In the genomic region with DNA sequence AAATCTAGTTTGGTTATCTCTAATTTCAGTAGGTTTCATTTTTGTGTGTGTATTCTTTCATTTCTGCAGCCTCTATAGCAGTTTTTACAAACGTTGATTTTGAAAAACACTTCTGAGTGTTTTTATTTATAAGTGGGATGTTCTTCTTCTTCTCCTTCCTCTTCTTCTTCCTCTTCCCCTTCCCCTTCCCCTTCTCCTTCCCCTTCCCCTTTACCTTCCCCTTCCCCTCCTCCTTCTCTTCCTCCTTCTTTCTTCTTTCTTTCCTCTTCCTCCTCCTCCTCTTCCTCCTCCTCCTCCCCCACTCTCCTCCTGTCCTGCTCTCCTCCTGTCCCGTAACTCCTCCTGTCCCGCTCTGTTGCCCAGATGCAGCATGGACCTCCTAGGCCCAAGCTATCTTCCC, we compare ENCODE assay signal across 16 cellular contexts. TPM values are rescaled to one million over a fixed set of nuclear protein-coding genes. Genes with fewer than 3 reads are reported as not detected.
DNase-seq lines count a peak whose midpoint lies in the region; ATAC-seq and TF ChIP-seq lines count a peak whose summit lies in the region.
"Had no signal": no experiment of that assay in that cellular context is flagged by ENCODE, and none has a peak within 500 bp of the region (broad histone marks: within the 10 kb centered on the region; RNA-seq: fewer than 3 reads in every experiment).

No MANE protein-coding gene starts in this region.

- 62% methylated on average over 3 of the region's 3 CpGs for WGBS in smooth muscle cell (ENCODE audit: low lambda C conversion rate)

- ATAC-seq in Right ventricle myocardium inferior, result no peak
- ATAC-seq: GM23338 had no signal

- H3K36me3 ChIP-seq in OCI-LY7 (ENCODE audit: insufficient read depth, low read length), result peaks cover 60% of the 10 kb centered on the region
- H3K36me3 ChIP-seq in smooth muscle cell (ENCODE audit: low read depth), result no peaks in the 10 kb centered on the region

- H3K4me1 Mint-ChIP-seq in activated CD4-positive, alpha-beta memory T cell treated with anti-CD3 and anti-CD28 coated beads, Interleukin-2, amount 10 ng/mL, durations not matched to agents 7 days and 5 days, result peaks cover 54% of the 10 kb centered on the region
- peaks cover 37% of the 10 kb centered on the region for H3K4me1 Mint-ChIP-seq in activated CD4-positive, alpha-beta memory T cell treated with anti-CD3 and anti-CD28 coated beads for 36 hours (ENCODE audit: low read depth)
- H3K4me1 Mint-ChIP-seq in CD14-positive monocyte (peaks cover 30% of the 10 kb centered on the region), endothelial cell (ENCODE audit: unreplicated experiment) (peaks cover 31% of the 10 kb centered on the region)

- no peak overlapping the region for H3K9ac ChIP-seq in smooth muscle cell (ENCODE audit: low read depth)

- peaks cover 51% of the 10 kb centered on the region for H3K36me3 Mint-ChIP-seq in activated CD4-positive, alpha-beta memory T cell treated with anti-CD3 and anti-CD28 coated beads, Interleukin-2, amount 10 ng/mL, durations not matched to agents 7 days and 5 days (ENCODE audit: low read depth)
- H3K36me3 Mint-ChIP-seq in activated CD4-positive, alpha-beta memory T cell treated with anti-CD3 and anti-CD28 coated beads for 36 hours, result peaks cover 28% of the 10 kb centered on the region
- H3K36me3 Mint-ChIP-seq in CD14-positive monocyte (peaks cover 23 to 34% of the 10 kb centered on the region in 2 donors), endothelial cell (ENCODE audit: low read depth, unreplicated experiment) (peaks cover 18% of the 10 kb centered on the region)

- no peaks in the 10 kb centered on the region for H3F3A ChIP-seq in smooth muscle cell (ENCODE audit: low read depth)

- no TSS peak for BruUV-seq in OCI-LY7 (replicated peaks; lab: Mats Ljungman, UMichigan)

- H3K79me2 ChIP-seq in OCI-LY7 (ENCODE audit: insufficient read depth, low read depth, low read length) (peaks cover 68% of the 10 kb centered on the region), smooth muscle cell (ENCODE audit: low read depth) (peaks cover 60% of the 10 kb centered on the region)

- no peaks in the 10 kb centered on the region for H3K27me3 Mint-ChIP-seq in activated CD4-positive, alpha-beta memory T cell treated with anti-CD3 and anti-CD28 coated beads, Interleukin-2, amount 10 ng/mL, durations not matched to agents 7 days and 5 days
- H3K27me3 Mint-ChIP-seq in activated CD4-positive, alpha-beta memory T cell treated with anti-CD3 and anti-CD28 coated beads for 36 hours, result no peaks in the 10 kb centered on the region
- H3K27me3 Mint-ChIP-seq in CD14-positive monocyte (ENCODE audit: low read depth in 3 of 3) (no peaks in the 10 kb centered on the region), endothelial cell (ENCODE audit: unreplicated experiment) (no peaks in the 10 kb centered on the region)

- POLR2A ChIA-PET in activated CD4-positive, alpha-beta memory T cell treated with anti-CD3 and anti-CD28 coated beads, Interleukin-2, amount 10 ng/mL, durations not matched to agents 7 days and 5 days (lab: Charles Lee), result no interaction called here
- POLR2A ChIA-PET in activated CD4-positive, alpha-beta memory T cell treated with anti-CD3 and anti-CD28 coated beads for 36 hours (lab: Charles Lee), result no interaction called here
- POLR2A ChIA-PET in OCI-LY7 (lab: Charles Lee), result interaction anchor here (0.6 to 0.7 kb wide), 2 partner anchors 193 to 1333 kb away, joined by 3 to 4 read pairs; no protein-coding TSS in a partner anchor

- DNase-seq in activated CD4-positive, alpha-beta memory T cell treated with anti-CD3 and anti-CD28 coated beads, Interleukin-2, amount 10 ng/mL, durations not matched to agents 7 days and 5 days, result no peak
- DNase-seq in activated CD4-positive, alpha-beta memory T cell treated with anti-CD3 and anti-CD28 coated beads for 36 hours, result no peak
- DNase-seq in CD14-positive monocyte (ENCODE audit: low spot score) (no peak), OCI-LY7 (ENCODE audit: low spot score) (no peak), endothelial cell (ENCODE audit: low spot score) (no peak), globus pallidus (ENCODE audit: low spot score) (no peak), Right ventricle myocardium inferior (ENCODE audit: missing footprints) (no peak), smooth muscle cell (lab: John Stamatoyannopoulos, UW; ENCODE audit: unreplicated experiment) (no peak)
- DNase-seq: NCI-H1048; NCI-H146; NCI-H2227 treated with DMSO at 0.1 percent for 48 hours; NCI-H526 treated with DMSO at 0.1 percent for 48 hours; NK-92 treated with Interleukin-12 subunit alpha and Interleukin-12 subunit beta, amount 100 ng/mL, for 24 hours; PC-9 had no signal

- peaks cover 24% of the 10 kb centered on the region for H3K4me1 ChIP-seq in OCI-LY7 (ENCODE audit: insufficient read depth, low read length, poor library complexity, severe bottlenecking)
- peaks cover 13% of the 10 kb centered on the region for H3K4me1 ChIP-seq in smooth muscle cell (ENCODE audit: low read depth)

- H3K4me2 ChIP-seq in OCI-LY7 (ENCODE audit: low read length) (0 out of 2 replicates have a peak overlapping the region, but pooled peaks have one; percentile 20), smooth muscle cell (no peak overlapping the region)
- H3K4me2 ChIP-seq: GM23338, PC-9 had no signal

- intact Hi-C loops in activated CD4-positive, alpha-beta memory T cell treated with anti-CD3 and anti-CD28 coated beads for 36 hours (cut with micrococcal nuclease), result loop anchor here (10.0 kb wide), 2 partner anchors 230 to 240 kb away; a partner anchor contains a TSS
- intact Hi-C loops in CD14-positive monocyte (cut with micrococcal nuclease) (loop anchor here (10.0 kb wide), 2 partner anchors 200 to 210 kb away; a partner anchor contains a TSS), OCI-LY7 (cut with micrococcal nuclease; ENCODE audit: unreplicated experiment) (no loop called here), Right ventricle myocardium inferior (cut with DNase I) (loop anchor here (10.0 kb wide), 1 partner anchor 210 kb away; a partner anchor contains a TSS)

- H3K9me2 ChIP-seq in OCI-LY7 (ENCODE audit: insufficient read depth, low read length), result no peaks in the 10 kb centered on the region

- H2AFZ ChIP-seq in OCI-LY7 (ENCODE audit: low read length), result no peak overlapping the region
- no peak overlapping the region for H2AFZ ChIP-seq in smooth muscle cell (ENCODE audit: low read depth)
- H2AFZ ChIP-seq: GM23338, PC-9 had no signal

- no peak overlapping the region for H3K27ac ChIP-seq in OCI-LY7 (ENCODE audit: low read depth, low read length, poor library complexity, severe bottlenecking)
- no peak overlapping the region for H3K27ac ChIP-seq in smooth muscle cell (ENCODE audit: low read depth)
- H3K27ac ChIP-seq: C4-2B, PC-9 had no signal

- H3K9me3 ChIP-seq in OCI-LY7 (ENCODE audit: low read length) (no peaks in the 10 kb centered on the region), smooth muscle cell (replicated peaks; ENCODE audit: low read depth) (no peaks in the 10 kb centered on the region)

- H3K9me3 Mint-ChIP-seq in activated CD4-positive, alpha-beta memory T cell treated with anti-CD3 and anti-CD28 coated beads, Interleukin-2, amount 10 ng/mL, durations not matched to agents 7 days and 5 days, result no peaks in the 10 kb centered on the region
- H3K9me3 Mint-ChIP-seq in activated CD4-positive, alpha-beta memory T cell treated with anti-CD3 and anti-CD28 coated beads for 36 hours, result no peaks in the 10 kb centered on the region
- H3K9me3 Mint-ChIP-seq in CD14-positive monocyte, result peaks cover 0 to 2% (median 0%) of the 10 kb centered on the region in 7 donors
- no peaks in the 10 kb centered on the region for H3K9me3 Mint-ChIP-seq in endothelial cell (ENCODE audit: unreplicated experiment)
- H3K9me3 Mint-ChIP-seq: GM23338 had no signal

- TF ChIP-seq CTCF in CD14-positive monocyte (IDR thresholded peaks at IDR 0.05), result no peak
- TF ChIP-seq CTCF in OCI-LY7 (conservative IDR thresholded peaks at IDR 0.05; ENCODE audit: low read length), result no peak
- no peak for TF ChIP-seq CTCF in endothelial cell (IDR thresholded peaks at IDR 0.05; ENCODE audit: unreplicated experiment)
- no peak for TF ChIP-seq CTCF in smooth muscle cell (IDR thresholded peaks at IDR 0.05; ENCODE audit: borderline replicate concordance, insufficient read depth, poor library complexity, severe bottlenecking)

- peaks cover 17% of the 10 kb centered on the region for H4K20me1 ChIP-seq in OCI-LY7 (ENCODE audit: insufficient read depth, low read length)
- H4K20me1 ChIP-seq in smooth muscle cell (ENCODE audit: low read depth), result peaks cover 36% of the 10 kb centered on the region

- no peak overlapping the region for H3K4me3 Mint-ChIP-seq in activated CD4-positive, alpha-beta memory T cell treated with anti-CD3 and anti-CD28 coated beads, Interleukin-2, amount 10 ng/mL, durations not matched to agents 7 days and 5 days
- H3K4me3 Mint-ChIP-seq in activated CD4-positive, alpha-beta memory T cell treated with anti-CD3 and anti-CD28 coated beads for 36 hours, result no peak overlapping the region
- no peak overlapping the region for H3K4me3 Mint-ChIP-seq in CD14-positive monocyte
- no peak overlapping the region for H3K4me3 Mint-ChIP-seq in endothelial cell (ENCODE audit: unreplicated experiment)
- H3K4me3 Mint-ChIP-seq: GM23338 had no signal

- H3K4me3 ChIP-seq in OCI-LY7 (ENCODE audit: low read depth, low read length, poor library complexity, severe bottlenecking), result no peak overlapping the region
- H3K4me3 ChIP-seq in smooth muscle cell, result no peak overlapping the region
- H3K4me3 ChIP-seq: GM23338, PC-9 had no signal

- CTCF ChIA-PET in activated CD4-positive, alpha-beta memory T cell treated with anti-CD3 and anti-CD28 coated beads, Interleukin-2, amount 10 ng/mL, durations not matched to agents 7 days and 5 days (lab: Charles Lee), result no interaction called here
- CTCF ChIA-PET in activated CD4-positive, alpha-beta memory T cell treated with anti-CD3 and anti-CD28 coated beads for 36 hours (lab: Charles Lee), result no interaction called here
- CTCF ChIA-PET in OCI-LY7 (lab: Charles Lee; ENCODE audit: unreplicated experiment), result no interaction called here

- H3K27ac Mint-ChIP-seq in activated CD4-positive, alpha-beta memory T cell treated with anti-CD3 and anti-CD28 coated beads, Interleukin-2, amount 10 ng/mL, durations not matched to agents 7 days and 5 days, result peak overlapping the region; percentile 21
- H3K27ac Mint-ChIP-seq in activated CD4-positive, alpha-beta memory T cell treated with anti-CD3 and anti-CD28 coated beads for 36 hours, result no peak overlapping the region
- peak overlapping the region in 6 of 7 donors; percentile 32 to 88 (median 70) for H3K27ac Mint-ChIP-seq in CD14-positive monocyte
- H3K27ac Mint-ChIP-seq in endothelial cell (ENCODE audit: unreplicated experiment), result peak overlapping the region; percentile 92
- H3K27ac Mint-ChIP-seq: GM23338 had no signal

- no peaks in the 10 kb centered on the region for H3K27me3 ChIP-seq in smooth muscle cell (ENCODE audit: low read depth)

RNA-seq across cellular contexts. Expression of a gene that starts 4.2 kb away (rescaled TPM):
- total RNA-seq in activated CD4-positive, alpha-beta memory T cell treated with anti-CD3 and anti-CD28 coated beads, Interleukin-2, amount 10 ng/mL, durations not matched to agents 7 days and 5 days, result 10 to 100 TPM; 56.2 to 61.0 TPM
- total RNA-seq in activated CD4-positive, alpha-beta memory T cell treated with anti-CD3 and anti-CD28 coated beads for 36 hours, result 10 to 100 TPM; 50.8 to 53.2 TPM
- 10 to 100 TPM in 1 of 2 donors, 1 to 10 TPM in 1; 8.7 to 15.8 TPM for polyA plus RNA-seq in CD14-positive monocyte
- total RNA-seq in OCI-LY7 (2014; rRNA removed; shearing (Covaris generic)), result 33.2 and 39.7 TPM in 2 replicates
- total RNA-seq in OCI-LY7 (2022), result 59.1 and 59.5 TPM in 2 replicates
- 102 TPM for total RNA-seq in endothelial cell (ENCODE audit: unreplicated experiment)
- total RNA-seq in Right ventricle myocardium inferior, result 24.3 TPM
- 46.3 and 62.0 TPM in 2 replicates for total RNA-seq in smooth muscle cell
- 7.6 and 14.3 TPM in 2 replicates for polyA plus RNA-seq in smooth muscle cell
